ENCODE assay signal across 21 cellular contexts in genomic region chr4:76260571-76260970, GRCh38. TPM values are rescaled to one million over a fixed set of nuclear protein-coding genes. Genes with fewer than 3 reads are reported as not detected.
"Had no signal": no experiment of that assay in that cellular context is flagged by ENCODE, and none has a peak within 500 bp of the region (broad histone marks: within the 10 kb centered on the region; RNA-seq: fewer than 3 reads in every experiment).

No MANE protein-coding gene starts in this region.

- DNase-seq: dermis blood vessel endothelial cell; dorsolateral prefrontal cortex; effector CD4-positive, alpha-beta T cell; effector memory CD4-positive, alpha-beta T cell; foreskin keratinocyte; heart left ventricle; hippocampal formation; left cardiac atrium; left ventricle myocardium inferior; lower lobe of right lung; mesenchymal stem cell; mucosa of descending colon; naive B cell had no signal

- H3K9me3 ChIP-seq: esophagus muscularis mucosa, gastroesophageal sphincter, heart left ventricle, left ventricle myocardium inferior, lower lobe of right lung, mucosa of descending colon had no signal

- ATAC-seq: foreskin keratinocyte, gastroesophageal sphincter, heart left ventricle, left cardiac atrium, lower lobe of right lung, mucosa of descending colon had no signal

- H3K27me3 ChIP-seq: dorsolateral prefrontal cortex, esophagus muscularis mucosa, gastroesophageal sphincter, heart left ventricle had no signal

- H3K27ac ChIP-seq: coronary artery, dorsolateral prefrontal cortex, esophagus muscularis mucosa, foreskin keratinocyte, gastroesophageal sphincter, heart left ventricle, left ventricle myocardium inferior, lower lobe of right lung had no signal

- H3K36me3 ChIP-seq: left ventricle myocardium inferior, lower lobe of right lung had no signal

- FAIRE-seq: colon, endothelial cell of umbilical vein, frontal cortex, keratinocyte had no signal

- H3K4me1 ChIP-seq: esophagus muscularis mucosa, foreskin keratinocyte, gastroesophageal sphincter, heart left ventricle, left ventricle myocardium inferior, lower lobe of right lung had no signal

- H3K4me3 ChIP-seq: coronary artery, dorsolateral prefrontal cortex, esophagus muscularis mucosa, gastroesophageal sphincter, heart left ventricle, left ventricle myocardium inferior, lower lobe of right lung, mucosa of descending colon had no signal

RNA-seq across cellular contexts. Expression of gene FAM47E, which starts 9.1 kb away (rescaled TPM):
- total RNA-seq: foreskin keratinocyte, lung microvascular endothelial cell had no signal
- polyA plus RNA-seq: endothelial cell of umbilical vein, foreskin keratinocyte had no signal
